16 cellular contexts compared by ENCODE assay signal in the genomic region with DNA sequence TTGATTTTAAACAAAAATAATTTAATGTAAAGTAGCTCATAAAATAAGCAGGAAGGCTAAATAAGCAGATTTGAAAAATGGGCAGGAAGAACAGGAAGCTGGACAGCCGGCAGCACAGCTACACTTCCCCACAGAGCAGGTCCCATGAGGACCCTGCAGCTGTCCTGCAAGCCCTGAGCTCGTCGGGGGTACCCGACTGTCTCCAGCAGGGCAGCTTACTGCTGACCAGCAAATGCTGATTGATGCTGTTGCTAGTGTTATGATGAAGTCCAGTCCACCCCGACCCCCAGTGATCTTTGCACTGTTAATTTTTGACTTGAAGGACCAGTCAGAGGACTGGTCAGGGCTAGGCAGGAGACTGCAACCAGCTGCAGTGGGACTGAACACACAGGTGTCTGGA.
"Had no signal": no experiment of that assay in that cellular context is flagged by ENCODE, and none has a peak within 500 bp of the region (broad histone marks: within the 10 kb centered on the region; RNA-seq: fewer than 3 reads in every experiment).

No MANE protein-coding gene starts in this region.

- H3K27ac ChIP-seq: epithelial cell of prostate, heart right ventricle, neutrophil, stomach, testis, upper lobe of right lung, VCaP had no signal

- ATAC-seq: activated naive CD8-positive, alpha-beta T cell treated with anti-CD3 and anti-CD28 coated beads, Interleukin-2, amount 50 U/mL, for 24 hours; activated T-helper 17 cell treated with anti-CD3 and anti-CD28 coated beads, Interleukin-2, amount 50 U/mL, for 72 hours; naive thymus-derived CD8-positive, alpha-beta T cell; upper lobe of right lung had no signal

- H3K27me3 ChIP-seq: heart right ventricle, neutrophil, stomach, testis, upper lobe of right lung had no signal

- H3K4me3 ChIP-seq: heart right ventricle, stomach, testis, upper lobe of right lung had no signal

- H3K36me3 ChIP-seq: heart right ventricle, neutrophil, stomach, upper lobe of right lung had no signal

- DNase-seq: activated CD4-positive, alpha-beta T cell treated with anti-CD3 and anti-CD28 coated beads for 1 hour; activated CD4-positive, alpha-beta T cell treated with anti-CD3 and anti-CD28 coated beads, Interleukin-2, amount 50 U/mL, for 48 hours; activated naive CD4-positive, alpha-beta T cell treated with Interleukin-2 at 50 U/mL for 16 hours; activated naive CD8-positive, alpha-beta T cell treated with anti-CD3 and anti-CD28 coated beads, Interleukin-2, amount 50 U/mL, for 24 hours; cerebellar nuclear complex; foreskin melanocyte; left cardiac atrium; naive thymus-derived CD8-positive, alpha-beta T cell; stomach; testis; upper lobe of right lung had no signal

- H3K9me3 ChIP-seq: neutrophil, stomach, testis, upper lobe of right lung had no signal

- H3K4me1 ChIP-seq: stomach, testis, upper lobe of right lung had no signal
